ENCODE assay signal across 22 cellular contexts in genomic region chr16:71837150-71837549, GRCh38. TPM values are rescaled to one million over a fixed set of nuclear protein-coding genes. Genes with fewer than 3 reads are reported as not detected.
"Had no signal": no experiment of that assay in that cellular context is flagged by ENCODE, and none has a peak within 500 bp of the region (broad histone marks: within the 10 kb centered on the region; RNA-seq: fewer than 3 reads in every experiment).

No MANE protein-coding gene starts in this region.

- H3K36me3 ChIP-seq: ascending aorta, esophagus muscularis mucosa, gastrocnemius medialis, heart right ventricle, WERI-Rb-1 had no signal

- H3K9me3 ChIP-seq: ascending aorta, esophagus muscularis mucosa, gastrocnemius medialis, heart right ventricle had no signal

- H3K4me3 ChIP-seq: ascending aorta, coronary artery, dorsolateral prefrontal cortex, esophagus muscularis mucosa, gastrocnemius medialis, heart right ventricle had no signal

- H3K4me1 ChIP-seq: ascending aorta, esophagus muscularis mucosa, foreskin keratinocyte, gastrocnemius medialis, heart right ventricle had no signal

- DNase-seq: activated B cell treated with CpG ODN at 0.5 μM for 24 hours; activated CD4-positive, alpha-beta T cell treated with anti-CD3 and anti-CD28 coated beads for 48 hours; activated CD4-positive, alpha-beta T cell treated with anti-CD3 and anti-CD28 coated beads, Interleukin-2, amount 50 U/mL, for 1 hour; activated CD4-positive, alpha-beta T cell treated with anti-CD3 and anti-CD28 coated beads, Interleukin-2, amount 50 U/mL, for 48 hours; activated CD8-positive, alpha-beta memory T cell treated with anti-CD3 and anti-CD28 coated beads for 24 hours; activated CD8-positive, alpha-beta T cell treated with anti-CD3 and anti-CD28 coated beads for 36 hours; activated gamma-delta T cell; activated naive CD4-positive, alpha-beta T cell; activated naive CD4-positive, alpha-beta T cell treated with anti-CD3 and anti-CD28 coated beads, Interleukin-2, amount 10 ng/mL, durations not matched to agents 7 days and 5 days; activated naive CD8-positive, alpha-beta T cell treated with anti-CD3 and anti-CD28 coated beads, Interleukin-2, amount 10 ng/mL, durations not matched to agents 7 days and 5 days; activated T-cell treated with anti-CD3 and anti-CD28 coated beads, Interleukin-2, amount 50 U/mL, for 48 hours; dorsolateral prefrontal cortex; effector memory CD4-positive, alpha-beta T cell; endodermal cell; gastrocnemius medialis; heart right ventricle; T-helper 2 cell; WERI-Rb-1 had no signal

- H3K27me3 ChIP-seq: ascending aorta, dorsolateral prefrontal cortex, esophagus muscularis mucosa, foreskin keratinocyte, gastrocnemius medialis, heart right ventricle had no signal

- H3K27ac ChIP-seq: ascending aorta, coronary artery, dorsolateral prefrontal cortex, esophagus muscularis mucosa, foreskin keratinocyte, gastrocnemius medialis, heart right ventricle, WERI-Rb-1 had no signal

RNA-seq across cellular contexts. Expression of gene ZNF821, which starts 46.8 kb away (rescaled TPM):
- total RNA-seq: ascending aorta had no signal
